In genomic region chr5:73612799-73613198, GRCh38 we compare ENCODE assay signal across 21 cellular contexts.
"Had no signal": no experiment of that assay in that cellular context is flagged by ENCODE, and none has a peak within 500 bp of the region (broad histone marks: within the 10 kb centered on the region; RNA-seq: fewer than 3 reads in every experiment).

No MANE protein-coding gene starts in this region.

- H3K9me3 ChIP-seq: left ventricle myocardium inferior, prostate gland, thoracic aorta, transverse colon had no signal

- H2AFZ ChIP-seq: parathyroid adenoma had no signal

- H3K4me1 ChIP-seq: left ventricle myocardium inferior, parathyroid adenoma, prostate gland had no signal

- H3K79me2 ChIP-seq: parathyroid adenoma had no signal

- H3K36me3 ChIP-seq: left ventricle myocardium inferior, prostate gland, thoracic aorta, transverse colon had no signal

- H3K4me3 ChIP-seq: dorsolateral prefrontal cortex, left ventricle myocardium inferior, lung, prostate gland, thoracic aorta, transverse colon had no signal

- ATAC-seq: sciatic nerve; stimulated activated naive B cell treated with anti-CD40 and anti-IgM and Interleukin-4, amounts not matched to agents 10 μg/mL and 1 μg/mL and 100 μg/mL, for 72 hours; stimulated activated naive CD8-positive, alpha-beta T cell treated with anti-CD3 and anti-CD28 coated beads, Interleukin-15, amount 100 ng/mL, for 72 hours had no signal

- H3K27ac ChIP-seq: dorsolateral prefrontal cortex, left ventricle myocardium inferior, parathyroid adenoma, prostate gland, thoracic aorta, transverse colon had no signal

- H3K27me3 ChIP-seq: transverse colon had no signal

- DNase-seq: cortex of kidney; dorsolateral prefrontal cortex; effector CD8-positive, alpha-beta T cell; islet precursor cell; left ventricle myocardium inferior; mesenchymal stem cell; midbrain; naive B cell; occipital lobe; retina; stimulated activated CD4-positive, alpha-beta T cell treated with anti-CD3 and anti-CD28 coated beads, Interleukin-2, amount 100 ng/mL, for 24 hours; stimulated activated CD4-positive, alpha-beta T cell treated with anti-CD3 and anti-CD28 coated beads, Interleukin-4, amount 100 ng/mL, for 4 hours; stimulated activated naive B cell treated with anti-CD40 and anti-IgM and Interleukin-4, amounts not matched to agents 10 μg/mL and 1 μg/mL and 100 μg/mL, for 72 hours; stimulated activated naive CD8-positive, alpha-beta T cell treated with anti-CD3 and anti-CD28 coated beads, Interleukin-15, amount 100 ng/mL, for 72 hours; substantia nigra; transverse colon had no signal
